Comparison of ENCODE assay signal across 12 cellular contexts in genomic region chr11:34638897-34639296, GRCh38. TPM values are rescaled to one million over a fixed set of nuclear protein-coding genes. Genes with fewer than 3 reads are reported as not detected.
"Had no signal": no experiment of that assay in that cellular context is flagged by ENCODE, and none has a peak within 500 bp of the region (broad histone marks: within the 10 kb centered on the region; RNA-seq: fewer than 3 reads in every experiment).

No MANE protein-coding gene starts in this region.

- ATAC-seq: activated naive CD8-positive, alpha-beta T cell treated with anti-CD3 and anti-CD28 coated beads, Interleukin-2, amount 50 U/mL, for 24 hours; activated T-cell treated with anti-CD3 and anti-CD28 coated beads, Interleukin-2, amount 50 U/mL, for 72 hours had no signal

- H3K9me3 Mint-ChIP-seq: activated CD4-positive, alpha-beta memory T cell treated with anti-CD3 and anti-CD28 coated beads, Interleukin-2, amount 10 ng/mL, durations not matched to agents 7 days and 5 days; activated naive CD8-positive, alpha-beta T cell treated with anti-CD3 and anti-CD28 coated beads, Interleukin-2, amount 50 U/mL, for 24 hours; activated T-cell treated with anti-CD3 and anti-CD28 coated beads, Interleukin-2, amount 50 U/mL, for 72 hours; nephron had no signal

- H3K27ac Mint-ChIP-seq: activated CD4-positive, alpha-beta memory T cell treated with anti-CD3 and anti-CD28 coated beads, Interleukin-2, amount 10 ng/mL, durations not matched to agents 7 days and 5 days; activated naive CD8-positive, alpha-beta T cell treated with anti-CD3 and anti-CD28 coated beads, Interleukin-2, amount 50 U/mL, for 24 hours; activated T-cell treated with anti-CD3 and anti-CD28 coated beads, Interleukin-2, amount 50 U/mL, for 72 hours had no signal

- H3K4me3 ChIP-seq: lung, skin epidermis had no signal

- DNase-seq: activated CD4-positive, alpha-beta memory T cell treated with anti-CD3 and anti-CD28 coated beads, Interleukin-2, amount 10 ng/mL, durations not matched to agents 7 days and 5 days; activated CD8-positive, alpha-beta memory T cell treated with anti-CD3 and anti-CD28 coated beads, Interleukin-2, amount 50 U/mL, for 4 hours; activated naive CD4-positive, alpha-beta T cell; activated naive CD8-positive, alpha-beta T cell treated with anti-CD3 and anti-CD28 coated beads, Interleukin-2, amount 50 U/mL, for 24 hours; activated T-cell treated with anti-CD3 and anti-CD28 coated beads, Interleukin-2, amount 50 U/mL, for 72 hours; effector CD8-positive, alpha-beta T cell; hypothalamus; kidney glomerular epithelial cell; trophoblast cell had no signal

- H3K4me3 Mint-ChIP-seq: activated CD4-positive, alpha-beta memory T cell treated with anti-CD3 and anti-CD28 coated beads, Interleukin-2, amount 10 ng/mL, durations not matched to agents 7 days and 5 days; activated naive CD8-positive, alpha-beta T cell treated with anti-CD3 and anti-CD28 coated beads, Interleukin-2, amount 50 U/mL, for 24 hours; activated T-cell treated with anti-CD3 and anti-CD28 coated beads, Interleukin-2, amount 50 U/mL, for 72 hours; nephron had no signal

RNA-seq across cellular contexts. Expression of gene EHF, which starts 18.0 kb away (rescaled TPM):
- total RNA-seq: activated CD4-positive, alpha-beta memory T cell treated with anti-CD3 and anti-CD28 coated beads, Interleukin-2, amount 10 ng/mL, durations not matched to agents 7 days and 5 days; activated T-cell treated with anti-CD3 and anti-CD28 coated beads, Interleukin-2, amount 50 U/mL, for 72 hours had no signal
